In the genomic region with DNA sequence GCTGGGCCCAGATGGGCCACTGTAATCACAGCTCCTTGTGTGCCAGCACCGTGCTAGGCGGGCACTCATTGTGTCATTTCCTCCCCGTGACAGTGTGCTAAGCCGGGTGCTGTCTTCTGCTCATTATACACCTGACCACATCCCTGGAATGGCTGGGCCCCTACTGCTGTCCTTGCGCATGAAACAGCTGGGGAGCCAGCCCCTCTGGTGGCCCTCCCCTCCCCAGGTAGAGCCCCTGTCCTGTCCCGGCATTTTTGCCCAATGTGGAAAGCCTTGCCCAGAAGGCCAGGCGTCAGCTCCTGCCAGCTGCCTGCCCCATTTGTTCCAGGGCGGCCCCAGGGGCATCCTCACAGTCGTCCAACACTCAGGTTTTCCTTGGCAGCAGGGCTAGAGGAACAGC, we compare ENCODE assay signal across 17 cellular contexts.
DNase-seq lines count a peak whose midpoint lies in the region; ATAC-seq and TF ChIP-seq lines count a peak whose summit lies in the region.
"Had no signal": no experiment of that assay in that cellular context is flagged by ENCODE, and none has a peak within 500 bp of the region (broad histone marks: within the 10 kb centered on the region; RNA-seq: fewer than 3 reads in every experiment).

No MANE protein-coding gene starts in this region.

- H3K36me3 Mint-ChIP-seq in T-cell = no peaks in the 10 kb centered on the region
- H3K36me3 Mint-ChIP-seq in natural killer cell treated with Interleukin-12 subunit alpha and Interleukin-12 subunit beta and Interleukin-15 and Interleukin-18, amount 100 ng/mL, for 72 hours = no peaks in the 10 kb centered on the region

- H3K27me3 ChIP-seq in sigmoid colon = peaks cover 0 to 17% (median under 1%) of the 10 kb centered on the region in 3 donors
- H3K27me3 ChIP-seq: cardiac muscle cell, pancreas, Peyer's patch had no signal

- TF ChIP-seq CTCF in omental fat pad (IDR thresholded peaks at IDR 0.05) (no peak), sigmoid colon (IDR thresholded peaks at IDR 0.05) (no peak), foreskin fibroblast (IDR thresholded peaks at IDR 0.05; ENCODE audit: low read depth, low read length) (no peak)

- ATAC-seq in activated CD4-positive, CD25-positive, alpha-beta regulatory T cell treated with anti-CD3 and anti-CD28 coated beads, Interleukin-2, amount 50 U/mL, for 24 hours = peak; percentile 28 to 60
- peak; percentile 63 to 76 (median 70) for ATAC-seq in T-cell (replicated peaks in 1 of 4)
- peak; percentile 61 to 63 for ATAC-seq in natural killer cell treated with Interleukin-12 subunit alpha and Interleukin-12 subunit beta and Interleukin-15 and Interleukin-18, amount 100 ng/mL, for 72 hours
- no peak for ATAC-seq in omental fat pad (ENCODE audit: low FRiP score)
- ATAC-seq: K562, pancreas had no signal

- no peak for DNase-seq in activated CD4-positive, CD25-positive, alpha-beta regulatory T cell treated with anti-CD3 and anti-CD28 coated beads, Interleukin-2, amount 50 U/mL, for 72 hours
- DNase-seq in CD1c-positive myeloid dendritic cell (ENCODE audit: extremely low spot score) (peak; percentile 12), T-cell (peak in 9 of 34 experiments; percentile 8 to 40 (median 22)), omental fat pad (ENCODE audit: low spot score) (no peak), sigmoid colon (no peak), foreskin fibroblast (no peak)
- no peak for DNase-seq in natural killer cell treated with Interleukin-12 subunit alpha and Interleukin-12 subunit beta and Interleukin-15 and Interleukin-18, amount 100 ng/mL, for 72 hours (ENCODE audit: low spot score)
- DNase-seq: hypothalamus, NCI-H1092, NCI-H2081 treated with DMSO at 0.1 percent for 48 hours, pancreas, Peyer's patch, tibial artery had no signal

- TF ChIP-seq EP300 in sigmoid colon (IDR thresholded peaks at IDR 0.05) = no peak

- peaks cover 23 to 39% (median 29%) of the 10 kb centered on the region in 3 donors for H3K4me1 Mint-ChIP-seq in T-cell
- peaks cover 14 to 22% of the 10 kb centered on the region in 2 donors for H3K4me1 Mint-ChIP-seq in natural killer cell treated with Interleukin-12 subunit alpha and Interleukin-12 subunit beta and Interleukin-15 and Interleukin-18, amount 100 ng/mL, for 72 hours (ENCODE audit: low read depth in 2 of 2)

- CTCF ChIA-PET in T-cell (lab: Charles Lee) = interaction anchor here in 1 of 2 donors (1.6 kb wide), 1 partner anchor 14 kb away, joined by 3 read pairs; no protein-coding TSS in a partner anchor

- H3K36me3 ChIP-seq in sigmoid colon = no peaks in the 10 kb centered on the region
- H3K36me3 ChIP-seq: cardiac muscle cell, pancreas, Peyer's patch, tibial artery had no signal

- TF ChIP-seq POLR2A in sigmoid colon (IDR thresholded peaks at IDR 0.05) = no peak

- H3K9me3 ChIP-seq in sigmoid colon = no peaks in the 10 kb centered on the region
- H3K9me3 ChIP-seq: pancreas, Peyer's patch, tibial artery had no signal

- H3K4me1 ChIP-seq in sigmoid colon = no peaks in the 10 kb centered on the region
- H3K4me1 ChIP-seq: pancreas had no signal

- H3K4me3 ChIP-seq in sigmoid colon (no peak overlapping the region), foreskin fibroblast (ENCODE audit: low read depth in 1 of 2, low read length in 2 of 2) (no peak overlapping the region)
- H3K4me3 ChIP-seq: cardiac muscle cell, K562, pancreas, Peyer's patch, tibial artery had no signal

- H3K27ac Mint-ChIP-seq in T-cell = peak overlapping the region; percentile 90 to 91
- H3K27ac Mint-ChIP-seq in natural killer cell treated with Interleukin-12 subunit alpha and Interleukin-12 subunit beta and Interleukin-15 and Interleukin-18, amount 100 ng/mL, for 72 hours = no peak overlapping the region

- intact Hi-C loops in sigmoid colon (cut with DNase I) = no loop called here

- H3K27me3 Mint-ChIP-seq in T-cell = peaks cover 0 to 5% of the 10 kb centered on the region in 2 donors
- no peaks in the 10 kb centered on the region for H3K27me3 Mint-ChIP-seq in natural killer cell treated with Interleukin-12 subunit alpha and Interleukin-12 subunit beta and Interleukin-15 and Interleukin-18, amount 100 ng/mL, for 72 hours

- H3K9me3 Mint-ChIP-seq in T-cell = no peaks in the 10 kb centered on the region
- H3K9me3 Mint-ChIP-seq in natural killer cell treated with Interleukin-12 subunit alpha and Interleukin-12 subunit beta and Interleukin-15 and Interleukin-18, amount 100 ng/mL, for 72 hours = no peaks in the 10 kb centered on the region

- no peak overlapping the region for H3K27ac ChIP-seq in sigmoid colon
- H3K27ac ChIP-seq: C4-2B, cardiac muscle cell, pancreas, Peyer's patch, tibial artery had no signal

- 68 to 79% methylated on average over 9 of the region's 9 CpGs for WGBS in sigmoid colon, 2 donors

- no peak overlapping the region for H3K4me3 Mint-ChIP-seq in T-cell
- H3K4me3 Mint-ChIP-seq in natural killer cell treated with Interleukin-12 subunit alpha and Interleukin-12 subunit beta and Interleukin-15 and Interleukin-18, amount 100 ng/mL, for 72 hours = no peak overlapping the region

- POLR2A ChIA-PET in T-cell (lab: Charles Lee) = no interaction called here

Comparison
In these comparisons a context has a peak if more than half of its experiments do, and no peak if none do; other contexts are left out.
1. H3K27ac Mint-ChIP-seq: peak in T-cell (2 of 2); none in natural killer cell treated with Interleukin-12 subunit alpha and Interleukin-12 subunit beta and Interleukin-15 and Interleukin-18, amount 100 ng/mL, for 72 hours (0 of 2).